32 cellular contexts compared by ENCODE assay signal in genomic region chr16:52051773-52052172, GRCh38.
"Had no signal": no experiment of that assay in that cellular context is flagged by ENCODE, and none has a peak within 500 bp of the region (broad histone marks: within the 10 kb centered on the region; RNA-seq: fewer than 3 reads in every experiment).

No MANE protein-coding gene starts in this region.

- H3K36me3 Mint-ChIP-seq: activated naive CD8-positive, alpha-beta T cell treated with anti-CD3 and anti-CD28 coated beads for 36 hours; brain; naive thymus-derived CD4-positive, alpha-beta T cell; type B pancreatic cell had no signal

- H3K4me3 ChIP-seq: adrenal gland, ascending aorta, cardiac muscle cell, pancreas, psoas muscle, vagina had no signal

- H3K4me1 Mint-ChIP-seq: activated naive CD8-positive, alpha-beta T cell treated with anti-CD3 and anti-CD28 coated beads for 36 hours; brain; naive thymus-derived CD4-positive, alpha-beta T cell; T-helper 17 cell had no signal

- H3K9me3 Mint-ChIP-seq: endodermal cell had no signal

- ATAC-seq: activated CD4-positive, CD25-positive, alpha-beta regulatory T cell treated with anti-CD3 and anti-CD28 coated beads, Interleukin-2, amount 50 U/mL, for 24 hours; esophagus mucosa; foreskin keratinocyte; left cardiac atrium; left ventricle myocardium superior; naive thymus-derived CD4-positive, alpha-beta T cell; pancreas; psoas muscle; right cardiac atrium; T-helper 17 cell had no signal

- H3K27me3 Mint-ChIP-seq: activated naive CD8-positive, alpha-beta T cell treated with anti-CD3 and anti-CD28 coated beads for 36 hours; naive thymus-derived CD4-positive, alpha-beta T cell; T-helper 17 cell had no signal

- H3K36me3 ChIP-seq: adrenal gland, ascending aorta, cardiac muscle cell, pancreas, vagina, WERI-Rb-1 had no signal

- DNase-seq: activated CD4-positive, alpha-beta T cell treated with anti-CD3 and anti-CD28 coated beads for 48 hours; activated CD4-positive, alpha-beta T cell treated with anti-CD3 and anti-CD28 coated beads, Interleukin-2, amount 50 U/mL, for 48 hours; activated CD8-positive, alpha-beta memory T cell treated with anti-CD3 and anti-CD28 coated beads for 24 hours; activated effector memory CD4-positive, alpha-beta T cell treated with anti-CD3 and anti-CD28 coated beads, Interleukin-2, amount 50 U/mL, for 16 hours; activated naive CD4-positive, alpha-beta T cell treated with anti-CD3 and anti-CD28 coated beads for 36 hours; activated naive CD8-positive, alpha-beta T cell treated with anti-CD3 and anti-CD28 coated beads for 36 hours; activated T-cell treated with anti-CD3 and anti-CD28 coated beads, Interleukin-2, amount 50 U/mL, for 1 hour; adrenal gland; cortex of kidney; endodermal cell; foreskin keratinocyte; islet precursor cell; left cardiac atrium; left ventricle myocardium superior; naive thymus-derived CD4-positive, alpha-beta T cell; pancreas; psoas muscle; right cardiac atrium; stimulated activated CD4-positive, alpha-beta T cell treated with anti-CD3 and anti-CD28 coated beads, Interleukin-2, amount 100 ng/mL, for 48 hours; stimulated activated naive CD4-positive, alpha-beta T cell treated with Interleukin-2 at 50 U/mL for 16 hours; T-helper 17 cell; T1000; WERI-Rb-1 had no signal

- H3K27ac ChIP-seq: adrenal gland, ascending aorta, cardiac muscle cell, foreskin keratinocyte, pancreas, psoas muscle, vagina, WERI-Rb-1 had no signal

- H3K27ac Mint-ChIP-seq: activated naive CD4-positive, alpha-beta T cell treated with anti-CD3 and anti-CD28 coated beads for 36 hours; activated naive CD8-positive, alpha-beta T cell treated with anti-CD3 and anti-CD28 coated beads for 36 hours; activated T-helper 1 cell treated with anti-CD3 and anti-CD28 coated beads, Interleukin-12 subunit alpha, Interleukin-12 subunit beta, Interleukin-2, Interleukin-4 antibody, amounts not matched to agents 30 ng/mL and 10 ng/mL and 1 ng/mL, durations not matched to agents 14 hours and 24 hours and 36 hours; brain; endodermal cell; naive thymus-derived CD4-positive, alpha-beta T cell; T-helper 17 cell; type B pancreatic cell had no signal

- H3K4me3 Mint-ChIP-seq: activated naive CD4-positive, alpha-beta T cell treated with anti-CD3 and anti-CD28 coated beads for 36 hours; activated naive CD8-positive, alpha-beta T cell treated with anti-CD3 and anti-CD28 coated beads for 36 hours; activated T-helper 1 cell treated with anti-CD3 and anti-CD28 coated beads, Interleukin-12 subunit alpha, Interleukin-12 subunit beta, Interleukin-2, Interleukin-4 antibody, amounts not matched to agents 30 ng/mL and 10 ng/mL and 1 ng/mL, durations not matched to agents 14 hours and 24 hours and 36 hours; brain; endodermal cell; naive thymus-derived CD4-positive, alpha-beta T cell; neural crest cell; T-helper 17 cell; type B pancreatic cell had no signal

- H3K27me3 ChIP-seq: adrenal gland, ascending aorta, cardiac muscle cell, foreskin keratinocyte, pancreas, vagina had no signal

- H3K4me1 ChIP-seq: adrenal gland, ascending aorta, foreskin keratinocyte, pancreas, psoas muscle, vagina had no signal
